ENCODE assay signal across 2 cellular contexts in the genomic region with DNA sequence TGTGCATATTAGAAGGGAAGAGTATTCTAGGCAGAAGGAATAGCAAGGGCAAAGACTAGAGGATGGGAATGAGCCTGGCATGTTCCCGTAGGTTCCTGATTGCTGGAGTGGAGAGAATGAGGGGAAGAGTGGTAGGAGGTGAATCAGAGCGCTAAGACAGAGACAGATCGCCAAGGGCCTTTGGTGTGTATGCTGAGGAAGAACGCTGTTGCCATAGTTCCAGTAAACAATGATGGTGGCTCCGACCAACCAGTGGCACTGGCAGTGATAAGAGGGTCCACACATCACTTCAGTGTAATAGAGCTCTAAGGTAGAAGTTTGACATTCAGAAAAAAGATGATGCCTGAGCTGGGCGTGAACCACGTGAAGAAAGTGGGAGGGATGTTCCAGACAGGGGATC.
A peak's percentile ranks its signal among the peaks of the same experiment; 100 is the strongest.
TF ChIP-seq lines count a peak whose summit lies in the region.

No MANE protein-coding gene starts in this region.

TF ChIP-seq in HCT116, 20 proteins besides CTCF, POLR2A, EP300 and RAD21:
- TF ChIP-seq SRF (IDR thresholded peaks at IDR 0.05; ENCODE audit: low read depth) (no peak), EGR1 (IDR thresholded peaks at IDR 0.05; ENCODE audit: low read depth) (no peak), JUND (IDR thresholded peaks at IDR 0.05) (no peak), ZFX (IDR thresholded peaks at IDR 0.05) (no peak), TCF7L2 (IDR thresholded peaks at IDR 0.05; ENCODE audit: borderline replicate concordance, extremely low read depth, insufficient read depth, insufficient read length) (no peak), YY1 (IDR thresholded peaks at IDR 0.05; ENCODE audit: extremely low read depth, insufficient replicate concordance, low read depth, low read length) (no peak), CBX3 (IDR thresholded peaks at IDR 0.05; ENCODE audit: low read depth) (no peak), FOSL1 (IDR thresholded peaks at IDR 0.05; ENCODE audit: low read depth) (no peak), CEBPB (IDR thresholded peaks at IDR 0.05; ENCODE audit: low read depth) (no peak), MAX (IDR thresholded peaks at IDR 0.05) (no peak), EZH2phosphoT487 (IDR thresholded peaks at IDR 0.05; ENCODE audit: borderline replicate concordance) (no peak)
- TF ChIP-seq, protein P1, sequence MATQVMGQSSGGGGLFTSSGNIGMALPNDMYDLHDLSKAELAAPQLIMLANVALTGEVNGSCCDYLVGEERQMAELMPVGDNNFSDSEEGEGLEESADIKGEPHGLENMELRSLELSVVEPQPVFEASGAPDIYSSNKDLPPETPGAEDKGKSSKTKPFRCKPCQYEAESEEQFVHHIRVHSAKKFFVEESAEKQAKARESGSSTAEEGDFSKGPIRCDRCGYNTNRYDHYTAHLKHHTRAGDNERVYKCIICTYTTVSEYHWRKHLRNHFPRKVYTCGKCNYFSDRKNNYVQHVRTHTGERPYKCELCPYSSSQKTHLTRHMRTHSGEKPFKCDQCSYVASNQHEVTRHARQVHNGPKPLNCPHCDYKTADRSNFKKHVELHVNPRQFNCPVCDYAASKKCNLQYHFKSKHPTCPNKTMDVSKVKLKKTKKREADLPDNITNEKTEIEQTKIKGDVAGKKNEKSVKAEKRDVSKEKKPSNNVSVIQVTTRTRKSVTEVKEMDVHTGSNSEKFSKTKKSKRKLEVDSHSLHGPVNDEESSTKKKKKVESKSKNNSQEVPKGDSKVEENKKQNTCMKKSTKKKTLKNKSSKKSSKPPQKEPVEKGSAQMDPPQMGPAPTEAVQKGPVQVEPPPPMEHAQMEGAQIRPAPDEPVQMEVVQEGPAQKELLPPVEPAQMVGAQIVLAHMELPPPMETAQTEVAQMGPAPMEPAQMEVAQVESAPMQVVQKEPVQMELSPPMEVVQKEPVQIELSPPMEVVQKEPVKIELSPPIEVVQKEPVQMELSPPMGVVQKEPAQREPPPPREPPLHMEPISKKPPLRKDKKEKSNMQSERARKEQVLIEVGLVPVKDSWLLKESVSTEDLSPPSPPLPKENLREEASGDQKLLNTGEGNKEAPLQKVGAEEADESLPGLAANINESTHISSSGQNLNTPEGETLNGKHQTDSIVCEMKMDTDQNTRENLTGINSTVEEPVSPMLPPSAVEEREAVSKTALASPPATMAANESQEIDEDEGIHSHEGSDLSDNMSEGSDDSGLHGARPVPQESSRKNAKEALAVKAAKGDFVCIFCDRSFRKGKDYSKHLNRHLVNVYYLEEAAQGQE (IDR thresholded peaks at IDR 0.05; ENCODE audit: low read depth): no peak

TF ChIP-seq in GM12878, 131 proteins besides CTCF, POLR2A, EP300 and RAD21:
- TF ChIP-seq IKZF1 (conservative IDR thresholded peaks at IDR 0.05): no peak
- TF ChIP-seq NRF1 (conservative IDR thresholded peaks at IDR 0.05; ENCODE audit: low read depth, low read length): no peak
- peak; percentile 83 for TF ChIP-seq MLLT1 (IDR thresholded peaks at IDR 0.05)
- TF ChIP-seq ZBTB33 (IDR thresholded peaks at IDR 0.05): 0 out of 2 replicates have a peak, but pooled peaks have one; percentile 14
- no peak for TF ChIP-seq FOS (IDR thresholded peaks at IDR 0.05; ENCODE audit: borderline replicate concordance, extremely low read depth, insufficient read length)
